ENCODE assay signal across 8 cellular contexts in genomic region chr17:45490198-45490597, GRCh38. TPM values are rescaled to one million over a fixed set of nuclear protein-coding genes. Genes with fewer than 3 reads are reported as not detected.
DNase-seq lines count a peak whose midpoint lies in the region; ATAC-seq and TF ChIP-seq lines count a peak whose summit lies in the region.
"Not testable (repeated sequence)": the region's sequence is repeated elsewhere in the genome, so short reads cannot be mapped to it uniquely, and the experiment has no call there.

No MANE protein-coding gene starts in this region.

- peak; percentile 52 for DNase-seq in ELR (ENCODE audit: low read depth)
- DNase-seq in T-helper 2 cell treated with Interferon-gamma antibody and Interleukin-4, amounts not matched to agents 5 μg/mL and 100 μg/mL, for 36 hours (ENCODE audit: low spot score); thoracic aorta (ENCODE audit: low spot score): not testable (repeated sequence)
- peak; percentile 52 for DNase-seq in mammary epithelial cell
- DNase-seq in left cardiac atrium = peak; percentile 25
- DNase-seq in naive thymus-derived CD8-positive, alpha-beta T cell = peak in 2 of 10 donors; percentile 12 to 16

- BruUV-seq in mammary epithelial cell (replicated peaks; lab: Mats Ljungman, UMichigan) = not testable (repeated sequence)

- H3K27ac Mint-ChIP-seq in T-helper 2 cell treated with Interferon-gamma antibody and Interleukin-4, amounts not matched to agents 5 μg/mL and 100 μg/mL, for 36 hours = peak overlapping the region; percentile 92
- peak overlapping the region; percentile 80 to 97 (median 93) for H3K27ac Mint-ChIP-seq in naive thymus-derived CD8-positive, alpha-beta T cell

- H3K36me3 Mint-ChIP-seq in T-helper 2 cell treated with Interferon-gamma antibody and Interleukin-4, amounts not matched to agents 5 μg/mL and 100 μg/mL, for 36 hours (ENCODE audit: low read depth) = not testable (repeated sequence)
- H3K36me3 Mint-ChIP-seq in naive thymus-derived CD8-positive, alpha-beta T cell = peaks cover 0 to 10% (median 1%) of the 10 kb centered on the region in 3 donors

- H3K27ac ChIP-seq in mammary epithelial cell (ENCODE audit: insufficient read depth, low read depth, low read length) (peak overlapping the region; percentile 51), thoracic aorta (peak overlapping the region; percentile 57 to 61)

- H3K9me3 Mint-ChIP-seq in T-helper 2 cell treated with Interferon-gamma antibody and Interleukin-4, amounts not matched to agents 5 μg/mL and 100 μg/mL, for 36 hours; naive thymus-derived CD8-positive, alpha-beta T cell: not testable (repeated sequence)

- H3K79me2 ChIP-seq in mammary epithelial cell (ENCODE audit: insufficient read depth, low read length) = peaks cover 32% of the 10 kb centered on the region

- intact Hi-C loops in mammary epithelial cell (cut with micrococcal nuclease); left cardiac atrium (cut with DNase I): not testable (repeated sequence)

- not testable (repeated sequence) for H3K9me3 ChIP-seq in mammary epithelial cell (replicated peaks; ENCODE audit: insufficient read depth, low read length); thoracic aorta

- TF ChIP-seq CTCF in mammary epithelial cell (conservative IDR thresholded peaks at IDR 0.05 in 1 of 2, IDR thresholded peaks at IDR 0.05 in 1 of 2; ENCODE audit: extremely low read depth in 1 of 2, insufficient read depth in 1 of 2, low read depth in 1 of 2, low read length in 2 of 2); thoracic aorta (IDR thresholded peaks at IDR 0.05): not testable (repeated sequence)

- peak overlapping the region; percentile 81 for H3K4me2 ChIP-seq in mammary epithelial cell (ENCODE audit: insufficient read depth, low read depth, low read length)

- WGBS in mammary epithelial cell (ENCODE audit: low coverage, missing lambda C conversion rate) = no CpG with 5 or more reads among the region's 30 CpGs

- POLR2A ChIA-PET in naive thymus-derived CD8-positive, alpha-beta T cell (lab: Charles Lee) = not testable (repeated sequence)

- peak overlapping the region; percentile 90 for H3K4me3 Mint-ChIP-seq in T-helper 2 cell treated with Interferon-gamma antibody and Interleukin-4, amounts not matched to agents 5 μg/mL and 100 μg/mL, for 36 hours
- H3K4me3 Mint-ChIP-seq in naive thymus-derived CD8-positive, alpha-beta T cell = peak overlapping the region; percentile 78 to 94 (median 90)

- H3K9ac ChIP-seq in mammary epithelial cell (ENCODE audit: insufficient read depth, low read length) = peak overlapping the region; percentile 58

- H3K4me3 ChIP-seq in mammary epithelial cell (replicated peaks in 1 of 3; ENCODE audit: insufficient read depth in 1 of 3, low read depth in 2 of 3, low read length in 3 of 3) = peak overlapping the region; percentile 57 to 62 (median 61)
- peak overlapping the region; percentile 90 for H3K4me3 ChIP-seq in thoracic aorta

- dilution Hi-C loops in mammary epithelial cell (cut with HindIII; ENCODE audit: low sequenced_read_pairs) = not testable (repeated sequence)

- ATAC-seq in GM21619 (IDR thresholded peaks at IDR 0.05; ENCODE audit: unreplicated experiment) = peak; percentile 16
- peak; percentile 14 for ATAC-seq in HG03460 (IDR thresholded peaks at IDR 0.05; ENCODE audit: unreplicated experiment)
- ATAC-seq in left cardiac atrium = peak; percentile 39 to 56
- ATAC-seq in naive thymus-derived CD8-positive, alpha-beta T cell = peak; percentile 4
- ATAC-seq in thoracic aorta (ENCODE audit: insufficient number of reproducible peaks, low FRiP score, low read depth) = not testable (repeated sequence)

- not testable (repeated sequence) for H3K27me3 ChIP-seq in mammary epithelial cell (ENCODE audit: insufficient read depth, low read length); thoracic aorta (replicated peaks; ENCODE audit: insufficient read depth)

- H4K20me1 ChIP-seq in mammary epithelial cell (ENCODE audit: insufficient read depth, low read length) = not testable (repeated sequence)

- peaks cover 16% of the 10 kb centered on the region for H3K4me1 Mint-ChIP-seq in T-helper 2 cell treated with Interferon-gamma antibody and Interleukin-4, amounts not matched to agents 5 μg/mL and 100 μg/mL, for 36 hours (ENCODE audit: low read depth)
- peaks cover 12 to 33% (median 27%) of the 10 kb centered on the region in 4 donors for H3K4me1 Mint-ChIP-seq in naive thymus-derived CD8-positive, alpha-beta T cell

- H3K36me3 ChIP-seq in mammary epithelial cell (ENCODE audit: insufficient read depth, low read length); thoracic aorta: not testable (repeated sequence)

- peak overlapping the region; percentile 67 for H2AFZ ChIP-seq in mammary epithelial cell (ENCODE audit: low read depth, low read length)

- H3K27me3 Mint-ChIP-seq in T-helper 2 cell treated with Interferon-gamma antibody and Interleukin-4, amounts not matched to agents 5 μg/mL and 100 μg/mL, for 36 hours (ENCODE audit: low read depth); naive thymus-derived CD8-positive, alpha-beta T cell: not testable (repeated sequence)

- in situ Hi-C loops in mammary epithelial cell (cut with MboI; ENCODE audit: low sequenced_read_pairs in 2 of 2) = not testable (repeated sequence)

- CTCF ChIA-PET in mammary epithelial cell (lab: Charles Lee; ENCODE audit: low non-redundant PET) = not testable (repeated sequence)

- H3K4me1 ChIP-seq in mammary epithelial cell (ENCODE audit: insufficient read depth, low read length) (peaks cover 20% of the 10 kb centered on the region), thoracic aorta (ENCODE audit: control insufficient read depth in 1 of 2, low read depth in 2 of 2) (peaks cover 19 to 29% of the 10 kb centered on the region in 2 donors)

RNA-seq across cellular contexts. Expression of gene PLEKHM1, which starts 0.3 kb away (rescaled TPM):
- 10 to 100 TPM; 54.3 to 94.1 TPM for total RNA-seq in mammary epithelial cell
- 25.2 TPM for polyA plus RNA-seq in mammary epithelial cell
- polyA minus RNA-seq in mammary epithelial cell = 63.7 TPM
- 10 to 100 TPM; 31.3 to 33.6 TPM for total RNA-seq in left cardiac atrium
- total RNA-seq in naive thymus-derived CD8-positive, alpha-beta T cell = 10 to 100 TPM; 78.0 to 92.7 TPM
- 10 to 100 TPM; 12.4 to 14.7 (median 12.8) TPM for polyA plus RNA-seq in naive thymus-derived CD8-positive, alpha-beta T cell
- 100 to 1,000 TPM in 1 of 2 donors, 10 to 100 TPM in 1; 64.3 to 134 TPM for total RNA-seq in thoracic aorta

RNA-seq across cellular contexts. Expression of gene ARHGAP27, which starts 57.5 kb away (rescaled TPM):
- total RNA-seq in mammary epithelial cell = 10 to 100 TPM; 24.8 to 31.3 TPM
- polyA plus RNA-seq in mammary epithelial cell = 18.5 TPM
- 11.2 TPM for polyA minus RNA-seq in mammary epithelial cell
- 10 to 100 TPM; 27.3 to 32.6 TPM for total RNA-seq in left cardiac atrium
- 100 to 1,000 TPM; 101 to 102 TPM for total RNA-seq in naive thymus-derived CD8-positive, alpha-beta T cell
- 10 to 100 TPM; 17.3 to 31.1 (median 19.8) TPM for polyA plus RNA-seq in naive thymus-derived CD8-positive, alpha-beta T cell
- total RNA-seq in thoracic aorta = 10 to 100 TPM; 25.5 to 33.4 TPM
